Comparison of ENCODE assay signal across 22 cellular contexts in genomic region chr7:120611959-120612358, GRCh38.
A peak's percentile ranks its signal among the peaks of the same experiment; 100 is the strongest.
DNase-seq lines count a peak whose midpoint lies in the region; ATAC-seq, FAIRE-seq and TF ChIP-seq lines count a peak whose summit lies in the region.
"Had no signal": no experiment of that assay in that cellular context is flagged by ENCODE, and none has a peak within 500 bp of the region (broad histone marks: within the 10 kb centered on the region; RNA-seq: fewer than 3 reads in every experiment).

No MANE protein-coding gene starts in this region.

- H3K36me3 Mint-ChIP-seq in neural crest cell (ENCODE audit: low read depth), result no peaks in the 10 kb centered on the region
- H3K36me3 Mint-ChIP-seq: CD8-positive, alpha-beta T cell had no signal

- no peaks in the 10 kb centered on the region for H3K79me2 ChIP-seq in HepG2 (ENCODE audit: insufficient read depth, low read length)

- H3K27ac ChIP-seq in HepG2 (ENCODE audit: extremely low read length, insufficient read depth, low read length), result no peak overlapping the region
- H3K27ac ChIP-seq in right lobe of liver, result no peak overlapping the region
- H3K27ac ChIP-seq: 22Rv1; A549; BLaER1 treated with 17β-estradiol and CSF1 and Interleukin-3, amounts not matched to agents 10 nM and 100 nM; C4-2B had no signal

- H3K36me3 ChIP-seq in HepG2 (replicated peaks in 1 of 2; ENCODE audit: control insufficient read depth in 1 of 2, insufficient read depth in 2 of 2, low read length in 2 of 2) (no peaks in the 10 kb centered on the region), right lobe of liver (no peaks in the 10 kb centered on the region), adipocyte (ENCODE audit: control insufficient read depth, insufficient read depth, low read length, severe bottlenecking) (no peaks in the 10 kb centered on the region)
- H3K36me3 ChIP-seq: BLaER1 treated with 17β-estradiol and CSF1 and Interleukin-3, amounts not matched to agents 10 nM and 100 nM had no signal

- peak overlapping the region; percentile 14 for H3K27ac Mint-ChIP-seq in neural crest cell (ENCODE audit: unreplicated experiment)
- H3K27ac Mint-ChIP-seq: B cell; CD4-positive, alpha-beta T cell; CD8-positive, alpha-beta T cell had no signal

- H3K4me3 ChIP-seq in HepG2 (replicated peaks in 1 of 3; ENCODE audit: insufficient read depth in 1 of 3, low read depth in 2 of 3, low read length in 3 of 3), result no peak overlapping the region
- H3K4me3 ChIP-seq in right lobe of liver, result no peak overlapping the region
- peak overlapping the region; percentile 35 for H3K4me3 ChIP-seq in adipocyte (ENCODE audit: low read length)
- H3K4me3 ChIP-seq: A549; BLaER1 treated with 17β-estradiol and CSF1 and Interleukin-3, amounts not matched to agents 10 nM and 100 nM had no signal

- TF ChIP-seq POLR2A in HepG2 (IDR thresholded peaks at IDR 0.05; ENCODE audit: insufficient read depth in 1 of 2, low read depth in 2 of 2, low read length in 2 of 2) (no peak), right lobe of liver (IDR thresholded peaks at IDR 0.05) (no peak)

- FAIRE-seq in HepG2 (lab: Jason Lieb, UNC) (no peak), GM19239 (lab: Jason Lieb, UNC) (no peak)
- FAIRE-seq: A549, D721Med, G401.6, GM12892, GM18507 had no signal

- in situ Hi-C loops in HepG2 (cut with HindIII; ENCODE audit: extremely low pct_ligation_motif_present, low pct_unique_long_range_greater_than_20kb), result no loop called here

- no peak for TF ChIP-seq EP300 in HepG2 (IDR thresholded peaks at IDR 0.05; ENCODE audit: low read depth in 2 of 2, low read length in 2 of 2)
- no peak for TF ChIP-seq EP300 in HepG2 (CRISPR knock-in tag; IDR thresholded peaks at IDR 0.05; ENCODE audit: borderline replicate concordance)

- no peak for DNase-seq in HepG2 (ENCODE audit: low spot score)
- DNase-seq in right lobe of liver, result no peak
- no peak for DNase-seq in adipocyte (ENCODE audit: low read depth)
- DNase-seq in neural crest cell (ENCODE audit: low read depth, low spot score), result no peak
- no peak for DNase-seq in GM19239 (ENCODE audit: insufficient read length, low spot score)
- DNase-seq: AML-193; Caco-2; Calu3; CD4-positive, alpha-beta T cell; CD8-positive, alpha-beta T cell; DMS79 treated with DMSO at 0.1 percent for 48 hours; GF-D8 had no signal

- H4K20me1 ChIP-seq in HepG2 (ENCODE audit: insufficient read depth, low read length), result no peaks in the 10 kb centered on the region
- H4K20me1 ChIP-seq: BLaER1 treated with 17β-estradiol and CSF1 and Interleukin-3, amounts not matched to agents 10 nM and 100 nM had no signal

- no peaks in the 10 kb centered on the region for H3K9me3 Mint-ChIP-seq in neural crest cell

- CTCF ChIA-PET in HepG2 (lab: Yijun Ruan, JAX; ENCODE audit: low intra/inter-chr PET ratio, low total read pairs), result no interaction called here

- POLR2A ChIA-PET in HepG2 (lab: Yijun Ruan, JAX), result no interaction called here

- ATAC-seq in HepG2 (no peak), right lobe of liver (no peak), HG02852 (IDR thresholded peaks at IDR 0.05; ENCODE audit: unreplicated experiment) (no peak)
- ATAC-seq: A549; CD8-positive, alpha-beta T cell had no signal

- H3K4me2 ChIP-seq in HepG2 (ENCODE audit: low read depth, low read length), result no peak overlapping the region
- H3K4me2 ChIP-seq: A549; BLaER1 treated with 17β-estradiol and CSF1 and Interleukin-3, amounts not matched to agents 10 nM and 100 nM had no signal

- WGBS in HepG2 (ENCODE audit: low lambda C conversion rate), result 8% methylated on average over 1 of the region's 1 CpG
- WGBS in right lobe of liver (ENCODE audit: insufficient coverage, low coverage, low lambda C conversion rate, missing lambda C conversion rate), result 80% methylated on average over 1 of the region's 1 CpG

- H3K9ac ChIP-seq in HepG2 (ENCODE audit: insufficient read depth, low read depth, low read length), result no peak overlapping the region
- no peak overlapping the region for H3K9ac ChIP-seq in adipocyte (ENCODE audit: low read length)
- H3K9ac ChIP-seq: BLaER1 treated with 17β-estradiol and CSF1 and Interleukin-3, amounts not matched to agents 10 nM and 100 nM had no signal

- H3K4me3 Mint-ChIP-seq in neural crest cell, result no peak overlapping the region
- H3K4me3 Mint-ChIP-seq: B cell; CD4-positive, alpha-beta T cell; CD8-positive, alpha-beta T cell had no signal

- no peak overlapping the region for H2AFZ ChIP-seq in HepG2 (ENCODE audit: low read length)

- H3K27me3 Mint-ChIP-seq in neural crest cell (ENCODE audit: low read depth), result no peaks in the 10 kb centered on the region
- H3K27me3 Mint-ChIP-seq: B cell; CD4-positive, alpha-beta T cell had no signal

- TF ChIP-seq CTCF in HepG2 (CRISPR knock-in tag; IDR thresholded peaks at IDR 0.05), result no peak
- no peak for TF ChIP-seq CTCF in right lobe of liver (IDR thresholded peaks at IDR 0.05)
- TF ChIP-seq CTCF in neural crest cell (conservative IDR thresholded peaks at IDR 0.05), result no peak

- no peak for TF ChIP-seq RAD21 in HepG2 (CRISPR knock-in tag; IDR thresholded peaks at IDR 0.05)

- H3K27me3 ChIP-seq in HepG2 (ENCODE audit: control insufficient read depth in 1 of 2, insufficient read depth in 2 of 2, low read length in 2 of 2) (no peaks in the 10 kb centered on the region), right lobe of liver (no peaks in the 10 kb centered on the region), adipocyte (replicated peaks; ENCODE audit: control insufficient read depth, insufficient read depth, low read length) (no peaks in the 10 kb centered on the region)
- H3K27me3 ChIP-seq: BLaER1 treated with 17β-estradiol and CSF1 and Interleukin-3, amounts not matched to agents 10 nM and 100 nM had no signal

- H3K9me3 ChIP-seq in HepG2 (ENCODE audit: low read length) (no peaks in the 10 kb centered on the region), right lobe of liver (no peaks in the 10 kb centered on the region), adipocyte (ENCODE audit: control insufficient read depth, low read length) (no peaks in the 10 kb centered on the region)
- H3K9me3 ChIP-seq: A549; BLaER1 treated with 17β-estradiol and CSF1 and Interleukin-3, amounts not matched to agents 10 nM and 100 nM; Caco-2 had no signal

- peaks cover 3% of the 10 kb centered on the region for H3K4me1 Mint-ChIP-seq in neural crest cell
- H3K4me1 Mint-ChIP-seq: B cell had no signal

- H3K4me1 ChIP-seq in HepG2 (ENCODE audit: insufficient read depth, low read length) (no peaks in the 10 kb centered on the region), right lobe of liver (no peaks in the 10 kb centered on the region), adipocyte (ENCODE audit: control insufficient read depth, insufficient read depth, low read length) (peaks cover 18% of the 10 kb centered on the region)
- H3K4me1 ChIP-seq: A549; BLaER1 treated with 17β-estradiol and CSF1 and Interleukin-3, amounts not matched to agents 10 nM and 100 nM; Caco-2 had no signal

- intact Hi-C loops in HepG2 (cut with micrococcal nuclease; ENCODE audit: unreplicated experiment), result no loop called here
- intact Hi-C loops in right lobe of liver (cut with DNase I), result no loop called here

- BruUV-seq in HepG2 (replicated peaks; lab: Mats Ljungman, UMichigan), result no TSS peak

TF ChIP-seq in HepG2, 621 proteins besides CTCF, POLR2A, EP300 and RAD21:
- peak; percentile 19; the same call in 1 of the 2 replicates for TF ChIP-seq CEBPB (IDR thresholded peaks at IDR 0.05; ENCODE audit: borderline replicate concordance, low read depth, low read length)
- TF ChIP-seq CAMTA2 (CRISPR knock-in tag; IDR thresholded peaks at IDR 0.05; ENCODE audit: borderline replicate concordance), result no peak
- TF ChIP-seq ATF7 (IDR thresholded peaks at IDR 0.05), result peak; percentile 51
- TF ChIP-seq ATF7 (CRISPR knock-in tag; IDR thresholded peaks at IDR 0.05), result no peak
TF ChIP-seq in HepG2: peak in this region for 2.
